11 cellular contexts compared by ENCODE assay signal in genomic region chr4:10102193-10102980, GRCh38. TPM values are rescaled to one million over a fixed set of nuclear protein-coding genes. Genes with fewer than 3 reads are reported as not detected.
A peak's percentile ranks its signal among the peaks of the same experiment; 100 is the strongest.
DNase-seq lines count a peak whose midpoint lies in the region; ATAC-seq, FAIRE-seq and TF ChIP-seq lines count a peak whose summit lies in the region.
"Had no signal": no experiment of that assay in that cellular context is flagged by ENCODE, and none has a peak within 500 bp of the region (broad histone marks: within the 10 kb centered on the region; RNA-seq: fewer than 3 reads in every experiment).

No MANE protein-coding gene starts in this region.

- no peak overlapping the region for H3K27ac ChIP-seq in kidney (ENCODE audit: low read depth in 2 of 2, low read length in 2 of 2)
- H3K27ac ChIP-seq in thymus (ENCODE audit: low read depth) = peak overlapping the region; percentile 56
- H3K27ac ChIP-seq: upper lobe of right lung had no signal

- H3K36me3 Mint-ChIP-seq in activated CD8-positive, alpha-beta memory T cell treated with anti-CD3 and anti-CD28 coated beads, Interleukin-2, amount 10 ng/mL, durations not matched to agents 7 days and 5 days = peaks cover 75% of the 10 kb centered on the region

- 81% methylated on average over 11 of the region's 11 CpGs for WGBS in thymus

- ATAC-seq in activated CD8-positive, alpha-beta memory T cell treated with anti-CD3 and anti-CD28 coated beads, Interleukin-2, amount 10 ng/mL, durations not matched to agents 7 days and 5 days = no peak
- ATAC-seq in HG03159 (IDR thresholded peaks at IDR 0.05; ENCODE audit: unreplicated experiment) = no peak
- ATAC-seq: upper lobe of right lung had no signal

- H3K36me3 ChIP-seq in kidney (ENCODE audit: control insufficient read depth in 1 of 2, insufficient read depth in 2 of 2, low read length in 2 of 2) (peaks cover 15 to 35% of the 10 kb centered on the region in 2 donors), thymus (ENCODE audit: control insufficient read depth, insufficient read depth) (peaks cover 47% of the 10 kb centered on the region), HAP-1 (replicated peaks) (peaks cover 52% of the 10 kb centered on the region)

- no peak for TF ChIP-seq CTCF in kidney (IDR thresholded peaks at IDR 0.05; ENCODE audit: borderline replicate concordance, extremely low read depth, insufficient read depth)

- no peak for DNase-seq in activated CD8-positive, alpha-beta memory T cell treated with anti-CD3 and anti-CD28 coated beads, Interleukin-2, amount 10 ng/mL, durations not matched to agents 7 days and 5 days
- DNase-seq in activated CD8-positive, alpha-beta memory T cell treated with anti-CD3 and anti-CD28 coated beads, Interleukin-2, amount 50 U/mL, for 48 hours = no peak
- DNase-seq in amniotic epithelial cell (ENCODE audit: low read depth) = peak; percentile 38
- peak; percentile 49 for DNase-seq in kidney
- no peak for DNase-seq in HAP-1 (ENCODE audit: low spot score in 2 of 2)
- DNase-seq in stimulated activated CD4-positive, alpha-beta T cell treated with anti-CD3 and anti-CD28 coated beads, Interleukin-4, amount 100 ng/mL, for 24 hours = no peak
- DNase-seq: activated gamma-delta T cell treated with Interleukin-2 at 50 U/mL for 16 hours, NCI-H526, upper lobe of right lung had no signal

- H3K27me3 Mint-ChIP-seq in activated CD8-positive, alpha-beta memory T cell treated with anti-CD3 and anti-CD28 coated beads, Interleukin-2, amount 10 ng/mL, durations not matched to agents 7 days and 5 days = no peaks in the 10 kb centered on the region

- intact Hi-C loops in kidney (cut with DNase I) = no loop called here

- H3K9me3 Mint-ChIP-seq in activated CD8-positive, alpha-beta memory T cell treated with anti-CD3 and anti-CD28 coated beads, Interleukin-2, amount 10 ng/mL, durations not matched to agents 7 days and 5 days (ENCODE audit: low read depth) = no peaks in the 10 kb centered on the region

- H3K9ac ChIP-seq in kidney (ENCODE audit: low read length in 2 of 2) = no peak overlapping the region

- CTCF ChIA-PET in activated CD8-positive, alpha-beta memory T cell treated with anti-CD3 and anti-CD28 coated beads, Interleukin-2, amount 10 ng/mL, durations not matched to agents 7 days and 5 days (lab: Charles Lee) = interaction anchor here (0.6 to 1.2 kb wide), 2 partner anchors 37 to 87 kb away, joined by 3 to 5 read pairs; no protein-coding TSS in a partner anchor

- H3K4me3 Mint-ChIP-seq in activated CD8-positive, alpha-beta memory T cell treated with anti-CD3 and anti-CD28 coated beads, Interleukin-2, amount 10 ng/mL, durations not matched to agents 7 days and 5 days = no peak overlapping the region

- in situ Hi-C loops in HAP-1 (cut with MboI; ENCODE audit: low sequenced_read_pairs) = no loop called here

- H3K9me3 ChIP-seq in kidney (ENCODE audit: control insufficient read depth in 1 of 2, low read length in 2 of 2) (no peaks in the 10 kb centered on the region), thymus (ENCODE audit: control insufficient read depth) (no peaks in the 10 kb centered on the region), HAP-1 (no peaks in the 10 kb centered on the region)
- H3K9me3 ChIP-seq: upper lobe of right lung had no signal

- H3K4me1 Mint-ChIP-seq in activated CD8-positive, alpha-beta memory T cell treated with anti-CD3 and anti-CD28 coated beads, Interleukin-2, amount 10 ng/mL, durations not matched to agents 7 days and 5 days = peaks cover 99% of the 10 kb centered on the region

- peak overlapping the region; percentile 95 for H3K27ac Mint-ChIP-seq in activated CD8-positive, alpha-beta memory T cell treated with anti-CD3 and anti-CD28 coated beads, Interleukin-2, amount 10 ng/mL, durations not matched to agents 7 days and 5 days

- H3K27me3 ChIP-seq in thymus (ENCODE audit: control insufficient read depth, insufficient read depth) (no peaks in the 10 kb centered on the region), HAP-1 (ENCODE audit: low read depth) (no peaks in the 10 kb centered on the region)
- H3K27me3 ChIP-seq: upper lobe of right lung had no signal

- H3K4me1 ChIP-seq in kidney (ENCODE audit: control insufficient read depth in 1 of 2, insufficient read depth in 1 of 2, low read depth in 1 of 2, low read length in 2 of 2) = peaks cover 18 to 35% of the 10 kb centered on the region in 2 donors
- H3K4me1 ChIP-seq in thymus (ENCODE audit: control insufficient read depth, insufficient read depth, low read length) = peaks cover 67% of the 10 kb centered on the region
- H3K4me1 ChIP-seq in HAP-1 = peaks cover 10% of the 10 kb centered on the region

- no peak for FAIRE-seq in kidney (lab: Jason Lieb, UNC)

- H3K4me3 ChIP-seq in kidney (ENCODE audit: low read length in 2 of 2) = no peak overlapping the region
- H3K4me3 ChIP-seq in thymus (ENCODE audit: low read length) = no peak overlapping the region
- H3K4me3 ChIP-seq in HAP-1 = no peak overlapping the region
- H3K4me3 ChIP-seq: upper lobe of right lung had no signal

RNA-seq across cellular contexts. Expression of gene WDR1, which starts 14.2 kb away (rescaled TPM):
- total RNA-seq in activated CD8-positive, alpha-beta memory T cell treated with anti-CD3 and anti-CD28 coated beads, Interleukin-2, amount 10 ng/mL, durations not matched to agents 7 days and 5 days = 100 to 1,000 TPM; 481 to 538 TPM
- 313 TPM for total RNA-seq in kidney
- polyA plus RNA-seq in kidney (ENCODE audit: insufficient read depth, low read depth, low replicate concordance) (176 TPM), thymus (141 TPM)

Comparison
In these comparisons a context has a peak if more than half of its experiments do, and no peak if none do; other contexts are left out.
1. DNase-seq: peak in amniotic epithelial cell (single experiment) and kidney (single experiment); none in activated CD8-positive, alpha-beta memory T cell treated with anti-CD3 and anti-CD28 coated beads, Interleukin-2, amount 10 ng/mL, durations not matched to agents 7 days and 5 days (single experiment), activated CD8-positive, alpha-beta memory T cell treated with anti-CD3 and anti-CD28 coated beads, Interleukin-2, amount 50 U/mL, for 48 hours (single experiment), HAP-1 (0 of 2) and stimulated activated CD4-positive, alpha-beta T cell treated with anti-CD3 and anti-CD28 coated beads, Interleukin-4, amount 100 ng/mL, for 24 hours (single experiment).